18 cellular contexts compared by ENCODE assay signal in genomic region chr1:234885601-234886000, GRCh38.
DNase-seq lines count a peak whose midpoint lies in the region; ATAC-seq and TF ChIP-seq lines count a peak whose summit lies in the region.
"Had no signal": no experiment of that assay in that cellular context is flagged by ENCODE, and none has a peak within 500 bp of the region (broad histone marks: within the 10 kb centered on the region; RNA-seq: fewer than 3 reads in every experiment).

No MANE protein-coding gene starts in this region.

- H3K27ac Mint-ChIP-seq in MCF 10A (ENCODE audit: low read depth, unreplicated experiment): no peak overlapping the region
- H3K27ac Mint-ChIP-seq: activated T-cell treated with anti-CD3 and anti-CD28 coated beads, Interleukin-2, amount 50 U/mL, for 72 hours; CD8-positive, alpha-beta T cell had no signal

- H3K36me3 ChIP-seq in breast epithelium: no peaks in the 10 kb centered on the region
- no peaks in the 10 kb centered on the region for H3K36me3 ChIP-seq in cardiac muscle cell
- no peaks in the 10 kb centered on the region for H3K36me3 ChIP-seq in ovary
- H3K36me3 ChIP-seq in vagina: no peaks in the 10 kb centered on the region

- H3K36me3 Mint-ChIP-seq in MCF 10A (ENCODE audit: insufficient read depth, unreplicated experiment): no peaks in the 10 kb centered on the region
- H3K36me3 Mint-ChIP-seq: CD8-positive, alpha-beta T cell had no signal

- H3K27me3 Mint-ChIP-seq in MCF 10A (ENCODE audit: insufficient read depth, unreplicated experiment): no peaks in the 10 kb centered on the region

- CTCF ChIA-PET in MCF 10A (lab: Yijun Ruan, JAX): interaction anchor here (0.6 kb wide), 1 partner anchor 40 kb away, joined by 4 read pairs; no protein-coding TSS in a partner anchor

- H3K9me3 ChIP-seq in breast epithelium (no peaks in the 10 kb centered on the region), cardiac muscle cell (ENCODE audit: low read depth) (no peaks in the 10 kb centered on the region), ovary (no peaks in the 10 kb centered on the region), vagina (no peaks in the 10 kb centered on the region)

- H3K4me3 ChIP-seq in breast epithelium (no peak overlapping the region), cardiac muscle cell (no peak overlapping the region), ovary (no peak overlapping the region), vagina (no peak overlapping the region)
- H3K4me3 ChIP-seq: A549, dorsolateral prefrontal cortex had no signal

- H3K9me3 Mint-ChIP-seq in MCF 10A (ENCODE audit: unreplicated experiment): no peaks in the 10 kb centered on the region
- H3K9me3 Mint-ChIP-seq: activated T-cell treated with anti-CD3 and anti-CD28 coated beads, Interleukin-2, amount 50 U/mL, for 72 hours; CD8-positive, alpha-beta T cell had no signal

- peaks cover 12% of the 10 kb centered on the region for H3K4me1 Mint-ChIP-seq in MCF 10A (ENCODE audit: insufficient read depth, unreplicated experiment)

- TF ChIP-seq EP300 in ovary (IDR thresholded peaks at IDR 0.05): no peak

- H3K27ac ChIP-seq in breast epithelium (peak overlapping the region; percentile 50 to 63), cardiac muscle cell (peak overlapping the region; percentile 87), ovary (peak overlapping the region; percentile 69 to 78), vagina (peak overlapping the region; percentile 88)
- H3K27ac ChIP-seq: dorsolateral prefrontal cortex had no signal

- ATAC-seq in HG03135 (IDR thresholded peaks at IDR 0.05; ENCODE audit: unreplicated experiment): no peak
- no peak for ATAC-seq in esophagus mucosa
- ATAC-seq: activated T-cell treated with anti-CD3 and anti-CD28 coated beads, Interleukin-2, amount 50 U/mL, for 72 hours; CD8-positive, alpha-beta T cell had no signal

- no peaks in the 10 kb centered on the region for H3K27me3 ChIP-seq in breast epithelium
- no peaks in the 10 kb centered on the region for H3K27me3 ChIP-seq in cardiac muscle cell
- no peaks in the 10 kb centered on the region for H3K27me3 ChIP-seq in ovary
- no peaks in the 10 kb centered on the region for H3K27me3 ChIP-seq in vagina
- H3K27me3 ChIP-seq: dorsolateral prefrontal cortex had no signal

- POLR2A ChIA-PET in MCF 10A (lab: Yijun Ruan, JAX): interaction anchor here (0.9 kb wide), 1 partner anchor 113 kb away, joined by 3 read pairs; no protein-coding TSS in a partner anchor

- intact Hi-C loops in breast epithelium (cut with DNase I; ENCODE audit: low total_unique reads): no loop called here
- intact Hi-C loops in MCF 10A (cut with micrococcal nuclease): no loop called here
- intact Hi-C loops in ovary (cut with DNase I): loop anchor here in 1 of 4 donors (5.0 kb wide), 1 partner anchor 163 kb away; no protein-coding TSS in a partner anchor
- intact Hi-C loops in vagina (cut with DNase I): loop anchor here (10.0 kb wide), 1 partner anchor 161 kb away; no protein-coding TSS in a partner anchor

- no peak for TF ChIP-seq POLR2A in breast epithelium (IDR thresholded peaks at IDR 0.05)
- TF ChIP-seq POLR2A in ovary (IDR thresholded peaks at IDR 0.05): no peak
- no peak for TF ChIP-seq POLR2A in vagina (IDR thresholded peaks at IDR 0.05)

- DNase-seq in breast epithelium (ENCODE audit: low spot score in 2 of 2) (no peak), MCF 10A (ENCODE audit: unreplicated experiment) (no peak), cardiac muscle cell (ENCODE audit: low read depth in 1 of 2, low spot score in 1 of 2) (no peak), ovary (peak in 1 of 5 donors; percentile 52), vagina (ENCODE audit: extremely low spot score in 2 of 2) (no peak), SW480 (ENCODE audit: low spot score) (no peak)
- DNase-seq: activated CD4-positive, alpha-beta T cell treated with anti-CD3 and anti-CD28 coated beads, Interleukin-2, amount 50 U/mL, for 48 hours; activated T-cell treated with anti-CD3 and anti-CD28 coated beads, Interleukin-2, amount 50 U/mL, for 72 hours; anterior cingulate cortex; CD8-positive, alpha-beta T cell; dorsolateral prefrontal cortex; mesendoderm; NCI-H1930; SIG-M5; stimulated activated CD8-positive, alpha-beta memory T cell treated with anti-CD3 and anti-CD28 coated beads, Interleukin-4, amount 100 ng/mL, for 48 hours had no signal

- TF ChIP-seq CTCF in breast epithelium (IDR thresholded peaks at IDR 0.05) (no peak), MCF 10A (IDR thresholded peaks at IDR 0.05; ENCODE audit: unreplicated experiment) (no peak), cardiac muscle cell (IDR thresholded peaks at IDR 0.05; ENCODE audit: low read depth, low read length) (no peak), ovary (IDR thresholded peaks at IDR 0.05) (no peak), vagina (IDR thresholded peaks at IDR 0.05) (no peak)

- 58 to 63% (median 62%) methylated on average over 8 of the region's 8 CpGs for WGBS in ovary, 3 donors

- H3K4me1 ChIP-seq in breast epithelium (no peaks in the 10 kb centered on the region), cardiac muscle cell (ENCODE audit: low read depth) (peaks cover 30% of the 10 kb centered on the region), ovary (ENCODE audit: insufficient read depth) (peaks cover 10% of the 10 kb centered on the region), vagina (peaks cover 33% of the 10 kb centered on the region)
- H3K4me1 ChIP-seq: A549 had no signal

- no peak overlapping the region for H3K4me3 Mint-ChIP-seq in MCF 10A (ENCODE audit: unreplicated experiment)
- H3K4me3 Mint-ChIP-seq: activated T-cell treated with anti-CD3 and anti-CD28 coated beads, Interleukin-2, amount 50 U/mL, for 72 hours; CD8-positive, alpha-beta T cell had no signal

- no TSS peak for BruUV-seq in MCF 10A (replicated peaks; lab: Mats Ljungman, UMichigan)
